In the genomic region with DNA sequence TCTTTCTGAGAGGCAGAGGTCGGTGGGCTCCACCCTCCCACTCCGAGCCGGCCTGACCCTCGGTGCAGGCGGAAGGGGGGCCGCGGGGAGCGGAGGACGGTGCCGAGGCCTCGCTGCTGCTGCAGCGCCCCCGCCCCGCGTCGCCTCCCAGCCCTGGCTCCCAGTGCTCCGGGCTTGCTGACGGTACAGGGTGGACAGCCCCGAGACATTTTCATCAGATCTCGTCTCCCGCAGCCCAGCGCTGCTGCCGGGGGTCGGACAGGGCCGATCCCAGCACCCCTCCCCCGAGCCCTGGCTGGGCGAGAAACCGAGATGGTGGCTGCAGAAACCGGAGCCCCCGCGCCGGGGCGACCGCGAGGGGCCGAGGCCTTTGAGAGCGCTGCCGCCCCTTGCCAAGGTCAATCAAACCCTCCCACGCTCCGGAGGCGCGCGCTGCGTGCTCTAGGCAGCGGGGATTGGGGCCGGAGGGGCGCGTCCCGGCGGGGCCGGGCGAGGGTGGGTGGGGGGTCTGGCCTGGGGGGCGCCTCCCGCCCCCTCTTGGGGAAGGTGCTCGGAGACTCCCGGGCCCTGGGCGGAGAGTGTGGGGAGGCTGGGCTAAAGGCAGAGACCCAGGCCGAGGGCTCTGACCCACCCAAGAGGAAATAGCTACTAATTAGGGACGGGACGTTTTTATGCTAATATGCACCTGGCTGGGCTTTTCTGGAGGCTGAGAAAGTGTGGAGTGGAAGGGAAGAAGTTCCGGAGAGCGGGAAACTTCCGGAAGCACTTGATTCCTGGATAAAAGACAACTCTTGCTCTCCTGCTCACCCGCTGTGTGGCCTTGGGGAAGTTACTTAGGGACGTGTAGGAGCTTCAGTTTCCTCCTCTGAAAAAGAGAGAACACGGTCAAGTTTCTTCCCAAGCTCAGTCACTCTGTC, we compare ENCODE assay signal across 9 cellular contexts. TPM values are rescaled to one million over a fixed set of nuclear protein-coding genes. Genes with fewer than 3 reads are reported as not detected.
A peak's percentile ranks its signal among the peaks of the same experiment; 100 is the strongest.
DNase-seq lines count a peak whose midpoint lies in the region; ATAC-seq and TF ChIP-seq lines count a peak whose summit lies in the region.
"Had no signal": no experiment of that assay in that cellular context is flagged by ENCODE, and none has a peak within 500 bp of the region (broad histone marks: within the 10 kb centered on the region; RNA-seq: fewer than 3 reads in every experiment).

No MANE protein-coding gene starts in this region.

- WGBS in right lobe of liver (ENCODE audit: insufficient coverage, low coverage, low lambda C conversion rate, missing lambda C conversion rate), result 3% methylated on average over 18 of the region's 66 CpGs

- no peaks in the 10 kb centered on the region for H3K36me3 ChIP-seq in right lobe of liver
- no peaks in the 10 kb centered on the region for H3K36me3 ChIP-seq in stomach smooth muscle (ENCODE audit: control insufficient read depth in 2 of 2, insufficient read depth in 2 of 2, low read length in 2 of 2)

- intact Hi-C loops in right lobe of liver (cut with DNase I), result no loop called here

- peaks cover 1% of the 10 kb centered on the region for H3K36me3 Mint-ChIP-seq in central memory CD8-positive, alpha-beta T cell (ENCODE audit: insufficient read depth)

- H3K27ac Mint-ChIP-seq in central memory CD8-positive, alpha-beta T cell (ENCODE audit: low read depth), result no peak overlapping the region

- H3K4me3 ChIP-seq in right lobe of liver (peak overlapping the region; percentile 21 to 26 (median 25)), stomach smooth muscle (ENCODE audit: low read length in 2 of 2) (peak overlapping the region; percentile 49 to 54)

- no peak overlapping the region for H3K27ac ChIP-seq in right lobe of liver
- no peak overlapping the region for H3K27ac ChIP-seq in stomach smooth muscle (ENCODE audit: low read length)

- peaks cover 64% of the 10 kb centered on the region for H3K27me3 Mint-ChIP-seq in central memory CD8-positive, alpha-beta T cell

- no peak overlapping the region for H3K9ac ChIP-seq in stomach smooth muscle (ENCODE audit: low read length in 2 of 2)

- no peaks in the 10 kb centered on the region for H3K9me3 ChIP-seq in right lobe of liver
- H3K9me3 ChIP-seq in stomach smooth muscle (ENCODE audit: control insufficient read depth in 2 of 2, low read length in 2 of 2), result no peaks in the 10 kb centered on the region

- H3K9me3 Mint-ChIP-seq in central memory CD8-positive, alpha-beta T cell, result no peaks in the 10 kb centered on the region

- TF ChIP-seq POLR2A in right lobe of liver (IDR thresholded peaks at IDR 0.05), result no peak

- DNase-seq in DMS79 treated with DMSO at 0.1 percent for 48 hours (lab: John Stamatoyannopoulos, UW), result peak; percentile 19
- no peak for DNase-seq in DMS79 (lab: John Stamatoyannopoulos, UW)
- DNase-seq in central memory CD8-positive, alpha-beta T cell (ENCODE audit: low spot score in 2 of 2), result no peak
- DNase-seq in right lobe of liver, result no peak
- DNase-seq in GM10266 (ENCODE audit: extremely low spot score), result no peak
- no peak for DNase-seq in amniotic stem cell (lab: John Stamatoyannopoulos, UW)

- H3K4me3 Mint-ChIP-seq in central memory CD8-positive, alpha-beta T cell, result peak overlapping the region; percentile 46

- TF ChIP-seq CTCF in right lobe of liver (IDR thresholded peaks at IDR 0.05), result no peak
- TF ChIP-seq CTCF in GM10266 (IDR thresholded peaks at IDR 0.05; ENCODE audit: control insufficient read depth, insufficient read depth, low read depth, missing control alignments), result no peak

- H3K4me1 ChIP-seq in right lobe of liver (peaks cover 0 to 14% (median 7%) of the 10 kb centered on the region in 4 donors), stomach smooth muscle (ENCODE audit: control insufficient read depth, insufficient read depth, low read length) (peaks cover 14% of the 10 kb centered on the region)

- ATAC-seq in central memory CD8-positive, alpha-beta T cell (replicated peaks; ENCODE audit: extremely low read depth, poor library complexity, severe bottlenecking), result no peak
- ATAC-seq in right lobe of liver, result peak; percentile 22 to 42 (median 26)
- ATAC-seq in GM18909 (IDR thresholded peaks at IDR 0.05; ENCODE audit: poor library complexity, unreplicated experiment), result no peak
- ATAC-seq: Panc1 had no signal

- peaks cover 49% of the 10 kb centered on the region for H3K4me1 Mint-ChIP-seq in central memory CD8-positive, alpha-beta T cell

- H3K27me3 ChIP-seq in right lobe of liver (peaks cover 0 to 18% of the 10 kb centered on the region in 2 donors), stomach smooth muscle (ENCODE audit: control insufficient read depth in 1 of 2, insufficient read depth in 2 of 2, low read length in 2 of 2) (peaks cover 26 to 35% of the 10 kb centered on the region in 2 donors)

RNA-seq across cellular contexts. Expression of a gene that starts 42.7 kb away (rescaled TPM):
- under 1 TPM; 0.12 to 0.71 (median 0.37) TPM for total RNA-seq in right lobe of liver

Comparison
In these comparisons a context has a peak if more than half of its experiments do, and no peak if none do; other contexts are left out.
1. ATAC-seq: peak in right lobe of liver (4 of 4); none in central memory CD8-positive, alpha-beta T cell (single experiment) and GM18909 (single experiment).